Comparison of ENCODE assay signal across 8 cellular contexts in the genomic region with DNA sequence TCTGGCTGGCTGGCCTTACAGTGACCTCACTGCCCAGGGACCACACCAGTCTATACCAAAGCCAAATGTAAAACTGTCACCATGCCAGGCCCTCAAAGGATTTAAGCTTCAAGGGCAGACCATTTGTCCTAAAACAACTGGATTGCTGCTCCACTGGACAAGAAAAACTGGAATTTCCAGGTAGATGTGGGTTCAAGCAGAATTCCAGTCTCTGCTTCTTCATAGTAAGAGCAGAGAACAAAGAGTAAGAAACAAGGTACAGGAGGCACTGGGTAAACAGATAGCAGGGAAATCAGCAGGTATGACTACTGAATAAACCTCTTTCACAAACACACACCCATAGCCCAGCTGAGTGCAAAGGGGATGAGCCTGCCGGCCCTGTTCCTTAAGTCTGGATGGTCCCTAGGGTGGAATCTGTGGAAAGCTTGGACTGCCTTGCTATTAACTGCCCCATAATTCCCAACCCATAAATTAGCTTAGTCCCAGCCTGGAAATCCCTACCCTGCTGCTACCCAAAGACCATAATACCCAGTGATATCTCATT. TPM values are rescaled to one million over a fixed set of nuclear protein-coding genes. Genes with fewer than 3 reads are reported as not detected.
DNase-seq lines count a peak whose midpoint lies in the region; ATAC-seq and TF ChIP-seq lines count a peak whose summit lies in the region.

No MANE protein-coding gene starts in this region.

- H3K27me3 ChIP-seq in A673 (replicated peaks; ENCODE audit: insufficient read depth, low read depth, low read length, poor library complexity) = no peaks in the 10 kb centered on the region
- no peaks in the 10 kb centered on the region; the same call in 1 of the 2 replicates for H3K27me3 ChIP-seq in HUES6 (ENCODE audit: control insufficient read depth, insufficient read depth, low read length)
- no peaks in the 10 kb centered on the region for H3K27me3 ChIP-seq in ascending aorta
- H3K27me3 ChIP-seq in muscle layer of duodenum (ENCODE audit: low read depth, low read length) = no peaks in the 10 kb centered on the region

- intact Hi-C loops in A673 (cut with micrococcal nuclease; ENCODE audit: unreplicated experiment) = no loop called here
- intact Hi-C loops in ascending aorta (cut with DNase I) = no loop called here

- POLR2A ChIA-PET in A673 (lab: Charles Lee; ENCODE audit: low non-redundant PET) = no interaction called here

- CTCF ChIA-PET in A673 (lab: Charles Lee) = no interaction called here

- DNase-seq in A673 (ENCODE audit: low spot score) (no peak), ascending aorta (ENCODE audit: low spot score in 2 of 2) (no peak), omental fat pad (ENCODE audit: low spot score) (no peak), NCI-H446 (lab: John Stamatoyannopoulos, UW) (no peak), C1 segment of cervical spinal cord (lab: John Stamatoyannopoulos, UW) (no peak)

- H3K36me3 ChIP-seq in A673 (ENCODE audit: insufficient read depth, low read length, poor library complexity, severe bottlenecking) (no peaks in the 10 kb centered on the region), HUES6 (ENCODE audit: control insufficient read depth, insufficient read depth, low read length) (no peaks in the 10 kb centered on the region), ascending aorta (no peaks in the 10 kb centered on the region), muscle layer of duodenum (ENCODE audit: control insufficient read depth in 1 of 2, insufficient read depth in 2 of 2, low read length in 2 of 2) (peaks cover 0 to 9% of the 10 kb centered on the region in 2 donors)

- no peaks in the 10 kb centered on the region for H3K9me3 ChIP-seq in A673 (ENCODE audit: low read depth, low read length, poor library complexity, severe bottlenecking)
- H3K9me3 ChIP-seq in HUES6 (ENCODE audit: control insufficient read depth, insufficient read depth, low read depth, low read length) = no peaks in the 10 kb centered on the region
- no peaks in the 10 kb centered on the region for H3K9me3 ChIP-seq in ascending aorta
- no peaks in the 10 kb centered on the region for H3K9me3 ChIP-seq in muscle layer of duodenum (ENCODE audit: control insufficient read depth in 1 of 2, low read length in 2 of 2)

- H3K4me3 ChIP-seq in A673 (ENCODE audit: low read depth, low read length, poor library complexity, severe bottlenecking) = no peak overlapping the region
- no peak overlapping the region for H3K4me3 ChIP-seq in HUES6 (ENCODE audit: low read depth, low read length)
- peak overlapping the region; percentile 19 to 42 for H3K4me3 ChIP-seq in ascending aorta
- peak overlapping the region in 1 of 2 donors; percentile 16 for H3K4me3 ChIP-seq in muscle layer of duodenum (ENCODE audit: low read depth in 1 of 2, low read length in 2 of 2)

- peak overlapping the region; percentile 27 for H3K9ac ChIP-seq in HUES6 (ENCODE audit: low read length)

- no TSS peak for BruUV-seq in A673 (replicated peaks; lab: Mats Ljungman, UMichigan)

- H3K4me1 ChIP-seq in A673 (ENCODE audit: insufficient read depth, low read length, poor library complexity, severe bottlenecking) (peaks cover 80% of the 10 kb centered on the region), HUES6 (ENCODE audit: control insufficient read depth, insufficient read depth, low read length) (peaks cover 58% of the 10 kb centered on the region), ascending aorta (peaks cover 40 to 75% of the 10 kb centered on the region in 2 donors), muscle layer of duodenum (ENCODE audit: control insufficient read depth in 1 of 2, insufficient read depth in 2 of 2, low read length in 2 of 2) (peaks cover 73 to 89% of the 10 kb centered on the region in 2 donors)

- no peak for TF ChIP-seq CTCF in A673 (conservative IDR thresholded peaks at IDR 0.05; ENCODE audit: low read depth, low read length)
- no peak for TF ChIP-seq CTCF in ascending aorta (IDR thresholded peaks at IDR 0.05)
- TF ChIP-seq CTCF in omental fat pad (IDR thresholded peaks at IDR 0.05) = no peak

- H3K27ac ChIP-seq in A673 (ENCODE audit: low read depth, low read length, poor library complexity, severe bottlenecking) (peak overlapping the region; percentile 79), HUES6 (ENCODE audit: low read depth, low read length) (no peak overlapping the region), ascending aorta (peak overlapping the region; percentile 98 to 99), muscle layer of duodenum (ENCODE audit: low read length) (peak overlapping the region; percentile 88)

- ATAC-seq in omental fat pad (ENCODE audit: low FRiP score) (no peak), GM19351 (IDR thresholded peaks at IDR 0.05; ENCODE audit: unreplicated experiment) (no peak)

RNA-seq across cellular contexts. Expression of a gene that starts 5.5 kb away (rescaled TPM):
- total RNA-seq in A673 (2021) (31.0 and 32.0 TPM in 2 replicates), ascending aorta (100 TPM), omental fat pad (100 to 1,000 TPM in 1 of 4 donors, 10 to 100 TPM in 3; 52.5 to 113 (median 72.1) TPM)

Comparison
In these comparisons a context has a peak if more than half of its experiments do, and no peak if none do; other contexts are left out.
1. H3K4me3 ChIP-seq: peak in ascending aorta (2 of 2); none in A673 (single experiment) and HUES6 (single experiment).